In genomic region chr9:134384811-134385479, GRCh38 we compare ENCODE assay signal across 13 cellular contexts. TPM values are rescaled to one million over a fixed set of nuclear protein-coding genes. Genes with fewer than 3 reads are reported as not detected.
DNase-seq lines count a peak whose midpoint lies in the region; ATAC-seq and TF ChIP-seq lines count a peak whose summit lies in the region.
"Had no signal": no experiment of that assay in that cellular context is flagged by ENCODE, and none has a peak within 500 bp of the region (broad histone marks: within the 10 kb centered on the region; RNA-seq: fewer than 3 reads in every experiment).

No MANE protein-coding gene starts in this region.

- H3K27me3 ChIP-seq in mammary epithelial cell (ENCODE audit: insufficient read depth, low read length) (no peaks in the 10 kb centered on the region), layer of hippocampus (ENCODE audit: control insufficient read depth, insufficient read depth, low read length) (no peaks in the 10 kb centered on the region), stomach smooth muscle (ENCODE audit: control insufficient read depth in 1 of 2, insufficient read depth in 2 of 2, low read length in 2 of 2) (no peaks in the 10 kb centered on the region), ovary (no peaks in the 10 kb centered on the region)

- CTCF ChIA-PET in mammary epithelial cell (lab: Charles Lee; ENCODE audit: low non-redundant PET): no interaction called here

- H3K4me2 ChIP-seq in mammary epithelial cell (ENCODE audit: insufficient read depth, low read depth, low read length): peak overlapping the region; percentile 1

- H4K20me1 ChIP-seq in mammary epithelial cell (ENCODE audit: insufficient read depth, low read length): no peaks in the 10 kb centered on the region

- BruUV-seq in mammary epithelial cell (replicated peaks; lab: Mats Ljungman, UMichigan): no TSS peak

- H3K9me3 ChIP-seq in mammary epithelial cell (replicated peaks; ENCODE audit: insufficient read depth, low read length): no peaks in the 10 kb centered on the region
- H3K9me3 ChIP-seq in stomach smooth muscle (ENCODE audit: control insufficient read depth in 2 of 2, low read length in 2 of 2): no peaks in the 10 kb centered on the region
- H3K9me3 ChIP-seq in ovary: no peaks in the 10 kb centered on the region

- TF ChIP-seq EP300 in ovary (IDR thresholded peaks at IDR 0.05): no peak

- in situ Hi-C loops in mammary epithelial cell (cut with MboI; ENCODE audit: low sequenced_read_pairs in 2 of 2): no loop called here

- no peak overlapping the region for H3K9ac ChIP-seq in mammary epithelial cell (ENCODE audit: insufficient read depth, low read length)
- H3K9ac ChIP-seq in stomach smooth muscle (ENCODE audit: low read length in 2 of 2): no peak overlapping the region

- peaks cover 100% of the 10 kb centered on the region for H3K79me2 ChIP-seq in mammary epithelial cell (ENCODE audit: insufficient read depth, low read length)

- intact Hi-C loops in mammary epithelial cell (cut with micrococcal nuclease): no loop called here
- intact Hi-C loops in ovary (cut with DNase I): no loop called here

- peaks cover 52% of the 10 kb centered on the region for H3K4me1 ChIP-seq in mammary epithelial cell (ENCODE audit: insufficient read depth, low read length)
- peaks cover 92% of the 10 kb centered on the region for H3K4me1 ChIP-seq in stomach smooth muscle (ENCODE audit: control insufficient read depth, insufficient read depth, low read length)
- peaks cover 43% of the 10 kb centered on the region for H3K4me1 ChIP-seq in ovary (ENCODE audit: insufficient read depth)

- no peak overlapping the region for H2AFZ ChIP-seq in mammary epithelial cell (ENCODE audit: low read depth, low read length)

- DNase-seq in HT1080 (ENCODE audit: low read depth) (peak; percentile 39), mammary epithelial cell (no peak), ovary (no peak)
- DNase-seq in stimulated activated CD4-positive, alpha-beta T cell treated with anti-CD3 and anti-CD28 coated beads, Interleukin-4, amount 100 ng/mL, for 1 hour: no peak
- no peak for DNase-seq in activated CD4-positive, alpha-beta T cell treated with anti-CD3 and anti-CD28 coated beads, Interleukin-2, amount 50 U/mL, for 48 hours
- DNase-seq: activated naive CD8-positive, alpha-beta T cell treated with anti-CD3 and anti-CD28 coated beads, Interleukin-2, amount 10 ng/mL, durations not matched to agents 7 days and 5 days; DMS79 treated with DMSO at 0.1 percent for 48 hours; NCI-H187 treated with DMSO at 0.1 percent for 48 hours; SHP77 treated with DMSO at 0.1 percent for 48 hours; stimulated activated CD4-positive, alpha-beta T cell treated with anti-CD3 and anti-CD28 coated beads, Interleukin-4, amount 100 ng/mL, for 4 hours had no signal

- no peak overlapping the region for H3K27ac ChIP-seq in mammary epithelial cell (ENCODE audit: insufficient read depth, low read depth, low read length)
- peak overlapping the region; percentile 94 for H3K27ac ChIP-seq in layer of hippocampus (ENCODE audit: low read depth, low read length)
- H3K27ac ChIP-seq in stomach smooth muscle (ENCODE audit: low read length): peak overlapping the region; percentile 97
- H3K27ac ChIP-seq in ovary: no peak overlapping the region

- no peak for TF ChIP-seq CTCF in mammary epithelial cell (conservative IDR thresholded peaks at IDR 0.05 in 1 of 2, IDR thresholded peaks at IDR 0.05 in 1 of 2; ENCODE audit: extremely low read depth in 1 of 2, insufficient read depth in 1 of 2, low read depth in 1 of 2, low read length in 2 of 2)
- TF ChIP-seq CTCF in ovary (IDR thresholded peaks at IDR 0.05): no peak

- H3K4me3 ChIP-seq in mammary epithelial cell (replicated peaks in 1 of 3; ENCODE audit: insufficient read depth in 1 of 3, low read depth in 2 of 3, low read length in 3 of 3) (no peak overlapping the region), stomach smooth muscle (ENCODE audit: low read length in 2 of 2) (no peak overlapping the region), ovary (no peak overlapping the region)

- H3K36me3 ChIP-seq in mammary epithelial cell (ENCODE audit: insufficient read depth, low read length) (no peaks in the 10 kb centered on the region), stomach smooth muscle (ENCODE audit: control insufficient read depth in 2 of 2, insufficient read depth in 2 of 2, low read length in 2 of 2) (no peaks in the 10 kb centered on the region), ovary (no peaks in the 10 kb centered on the region)

- no peak for TF ChIP-seq POLR2A in ovary (IDR thresholded peaks at IDR 0.05)

- no peak for ATAC-seq in GM21723 (IDR thresholded peaks at IDR 0.05; ENCODE audit: unreplicated experiment)

- dilution Hi-C loops in mammary epithelial cell (cut with HindIII; ENCODE audit: low sequenced_read_pairs): loop anchor here (5.0 kb wide), 1 partner anchor 92 kb away; no protein-coding TSS in a partner anchor

- 54% methylated on average over 9 of the region's 19 CpGs for WGBS in mammary epithelial cell (ENCODE audit: low coverage, missing lambda C conversion rate)
- WGBS in ovary, 3 donors: 53 to 62% (median 61%) methylated on average over 19 of the region's 19 CpGs

RNA-seq across cellular contexts. Expression of gene RXRA, which starts 58.7 kb away (rescaled TPM):
- total RNA-seq in HT1080 (2014; rRNA removed; shearing (Covaris generic)): 15.5 and 19.1 TPM in 2 replicates
- 13.4 and 13.8 TPM in 2 replicates for polyA plus RNA-seq in HT1080 (2015; cell fraction: cytosol; rRNA removed)
- polyA plus RNA-seq in HT1080 (2015; cell fraction: nucleus; rRNA removed): 10.6 and 11.3 TPM in 2 replicates
- total RNA-seq in mammary epithelial cell (10 to 100 TPM; 31.0 to 39.2 TPM), ovary (10 to 100 TPM; 23.0 to 82.2 (median 71.8) TPM)
- polyA plus RNA-seq in mammary epithelial cell (25.2 TPM), ovary (10 to 100 TPM; 12.4 to 53.2 TPM)
- polyA minus RNA-seq in mammary epithelial cell: 28.5 TPM

Comparison
In these comparisons a context has a peak if more than half of its experiments do, and no peak if none do; other contexts are left out.
1. H3K27ac ChIP-seq: peak in layer of hippocampus (single experiment) and stomach smooth muscle (single experiment); none in mammary epithelial cell (single experiment) and ovary (0 of 2).